24 cellular contexts compared by ENCODE assay signal in the genomic region with DNA sequence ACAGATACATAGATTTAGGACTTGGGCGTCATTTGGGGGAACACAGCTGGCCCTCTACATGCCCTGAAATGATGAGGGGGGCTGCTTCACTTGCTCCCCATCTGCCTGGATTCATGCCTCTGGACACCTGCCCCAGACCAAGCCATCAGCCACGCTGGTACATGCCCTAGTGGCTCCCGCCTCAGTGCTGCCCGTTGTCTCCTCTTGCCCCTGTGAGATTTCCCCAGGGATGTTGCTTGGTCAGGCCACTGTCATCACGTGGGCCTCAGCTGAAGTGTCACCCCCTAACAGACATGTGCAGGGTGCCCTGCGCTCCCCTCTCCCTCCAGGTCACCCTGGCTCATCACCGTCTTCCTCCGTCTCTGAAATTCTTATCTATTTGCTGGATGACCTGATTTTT.
"Had no signal": no experiment of that assay in that cellular context is flagged by ENCODE, and none has a peak within 500 bp of the region (broad histone marks: within the 10 kb centered on the region; RNA-seq: fewer than 3 reads in every experiment).

No MANE protein-coding gene starts in this region.

- H3K27me3 ChIP-seq: colonic mucosa, foreskin keratinocyte, gastrocnemius medialis, heart left ventricle, heart right ventricle had no signal

- H3K27ac ChIP-seq: colonic mucosa, coronary artery, dorsolateral prefrontal cortex, epithelial cell of prostate, esophagus muscularis mucosa, esophagus squamous epithelium, foreskin keratinocyte, gastrocnemius medialis, gastroesophageal sphincter, heart left ventricle, heart right ventricle had no signal

- H3K4me3 ChIP-seq: colonic mucosa, coronary artery, dorsolateral prefrontal cortex, esophagus muscularis mucosa, esophagus squamous epithelium, gastrocnemius medialis, gastroesophageal sphincter, heart left ventricle, heart right ventricle had no signal

- H3K4me1 ChIP-seq: colonic mucosa, esophagus squamous epithelium, foreskin keratinocyte had no signal

- H3K9me3 ChIP-seq: colonic mucosa, esophagus muscularis mucosa, esophagus squamous epithelium, gastrocnemius medialis, gastroesophageal sphincter, heart left ventricle, heart right ventricle had no signal

- ATAC-seq: effector memory CD8-positive, alpha-beta T cell; esophagus mucosa; foreskin keratinocyte; gastrocnemius medialis; gastroesophageal sphincter; heart left ventricle; heart right ventricle had no signal

- DNase-seq: colonic mucosa; cortex of kidney; dermis blood vessel endothelial cell; dorsolateral prefrontal cortex; effector CD4-positive, alpha-beta T cell; effector CD8-positive, alpha-beta T cell; effector memory CD4-positive, alpha-beta T cell; effector memory CD8-positive, alpha-beta T cell; endodermal cell; erythroblast; esophagus squamous epithelium; foreskin fibroblast; foreskin keratinocyte; foreskin melanocyte; gastrocnemius medialis; glutamatergic neuron; head of caudate nucleus; heart left ventricle; heart right ventricle had no signal

- H3K36me3 ChIP-seq: colonic mucosa, esophagus muscularis mucosa, esophagus squamous epithelium, gastrocnemius medialis, gastroesophageal sphincter, heart left ventricle, heart right ventricle had no signal
